19 cellular contexts compared by ENCODE assay signal in genomic region chr5:150338546-150338945, GRCh38. TPM values are rescaled to one million over a fixed set of nuclear protein-coding genes. Genes with fewer than 3 reads are reported as not detected.
"Had no signal": no experiment of that assay in that cellular context is flagged by ENCODE, and none has a peak within 500 bp of the region (broad histone marks: within the 10 kb centered on the region; RNA-seq: fewer than 3 reads in every experiment).

No MANE protein-coding gene starts in this region.

- H3K4me3 ChIP-seq: ascending aorta, colonic mucosa, hepatocyte, prostate gland, right lobe of liver, testis had no signal

- FAIRE-seq: bronchial epithelial cell, frontal cortex had no signal

- H3K9me3 ChIP-seq: ascending aorta, colonic mucosa, prostate gland, right lobe of liver, testis had no signal

- H3K4me1 ChIP-seq: ascending aorta, colonic mucosa, prostate gland, right lobe of liver, testis had no signal

- DNase-seq: activated CD4-positive, alpha-beta memory T cell treated with anti-CD3 and anti-CD28 coated beads for 36 hours; activated naive CD8-positive, alpha-beta T cell treated with anti-CD3 and anti-CD28 coated beads, Interleukin-2, amount 10 ng/mL, durations not matched to agents 7 days and 5 days; activated T-cell treated with anti-CD3 and anti-CD28 coated beads, Interleukin-2, amount 50 U/mL, for 4 hours; colonic mucosa; effector CD8-positive, alpha-beta T cell; naive B cell; right lobe of liver; stimulated activated CD4-positive, alpha-beta T cell treated with anti-CD3 and anti-CD28 coated beads, Interleukin-12 subunit alpha, Interleukin-12 subunit beta, amount 100 ng/mL, for 4 hours; stimulated activated naive CD4-positive, alpha-beta T cell treated with Interleukin-2 at 50 U/mL for 16 hours; T-helper 1 cell; testis had no signal

- H3K27me3 ChIP-seq: ascending aorta, colonic mucosa, hepatocyte, right lobe of liver, testis had no signal

- ATAC-seq: activated T-cell treated with anti-CD3 and anti-CD28 coated beads, Interleukin-2, amount 50 U/mL, for 4 hours had no signal

- H3K36me3 ChIP-seq: ascending aorta, colonic mucosa, prostate gland, right lobe of liver had no signal

- H3K27ac ChIP-seq: ascending aorta, colonic mucosa, hepatocyte, prostate gland, right lobe of liver, testis, VCaP had no signal

RNA-seq across cellular contexts. Expression of gene ARSI, which starts 35.8 kb away (rescaled TPM):
- total RNA-seq: activated CD4-positive, alpha-beta memory T cell treated with anti-CD3 and anti-CD28 coated beads for 36 hours; activated naive CD8-positive, alpha-beta T cell treated with anti-CD3 and anti-CD28 coated beads, Interleukin-2, amount 10 ng/mL, durations not matched to agents 7 days and 5 days; activated T-cell treated with anti-CD3 and anti-CD28 coated beads, Interleukin-2, amount 50 U/mL, for 4 hours; ascending aorta had no signal

RNA-seq across cellular contexts. Expression of gene CAMK2A, which starts 49.0 kb away (rescaled TPM):
- total RNA-seq: activated CD4-positive, alpha-beta memory T cell treated with anti-CD3 and anti-CD28 coated beads for 36 hours; activated naive CD8-positive, alpha-beta T cell treated with anti-CD3 and anti-CD28 coated beads, Interleukin-2, amount 10 ng/mL, durations not matched to agents 7 days and 5 days; activated T-cell treated with anti-CD3 and anti-CD28 coated beads, Interleukin-2, amount 50 U/mL, for 4 hours; ascending aorta; kidney epithelial cell had no signal
- polyA plus RNA-seq: liver had no signal
